Comparison of ENCODE assay signal across 13 cellular contexts in genomic region chr4:180909279-180909678, GRCh38.
DNase-seq lines count a peak whose midpoint lies in the region; ATAC-seq and TF ChIP-seq lines count a peak whose summit lies in the region.
"Had no signal": no experiment of that assay in that cellular context is flagged by ENCODE, and none has a peak within 500 bp of the region (broad histone marks: within the 10 kb centered on the region; RNA-seq: fewer than 3 reads in every experiment).

No MANE protein-coding gene starts in this region.

- H3K4me3 ChIP-seq in mammary epithelial cell (replicated peaks in 1 of 3; ENCODE audit: insufficient read depth in 1 of 3, low read depth in 2 of 3, low read length in 3 of 3) = no peak overlapping the region
- no peak overlapping the region for H3K4me3 ChIP-seq in osteoblast (ENCODE audit: insufficient read depth, low read length)
- H3K4me3 ChIP-seq: dorsolateral prefrontal cortex, upper lobe of left lung had no signal

- H3K9ac ChIP-seq in mammary epithelial cell (ENCODE audit: insufficient read depth, low read length) = no peak overlapping the region
- H3K9ac ChIP-seq: parathyroid adenoma had no signal

- peak; percentile 16 for DNase-seq in NCI-H1092 treated with DMSO at 0.1 percent for 48 hours (lab: John Stamatoyannopoulos, UW)
- no peak for DNase-seq in NCI-H1092 (lab: John Stamatoyannopoulos, UW)
- peak; percentile 40 for DNase-seq in mammary epithelial cell
- no peak for DNase-seq in osteoblast (ENCODE audit: insufficient read length, low spot score, missing footprints)
- no peak for DNase-seq in GF-D8 (lab: John Stamatoyannopoulos, UW)
- DNase-seq in NCI-H2029 treated with DMSO at 0.1 percent for 48 hours (lab: John Stamatoyannopoulos, UW) = no peak
- DNase-seq: dorsolateral prefrontal cortex, NCI-H446 treated with DMSO at 0.1 percent for 48 hours, T-helper 9 cell, upper lobe of left lung had no signal

- ATAC-seq in HG03354 (IDR thresholded peaks at IDR 0.05; ENCODE audit: poor library complexity, severe bottlenecking, unreplicated experiment) = no peak

- H3K9me3 ChIP-seq in mammary epithelial cell (replicated peaks; ENCODE audit: insufficient read depth, low read length) = no peaks in the 10 kb centered on the region
- no peaks in the 10 kb centered on the region for H3K9me3 ChIP-seq in osteoblast (ENCODE audit: low read depth, low read length)
- H3K9me3 ChIP-seq: upper lobe of left lung had no signal

- no peak for TF ChIP-seq EP300 in Ishikawa (IDR thresholded peaks at IDR 0.05; ENCODE audit: borderline replicate concordance)

- TF ChIP-seq CTCF in mammary epithelial cell (conservative IDR thresholded peaks at IDR 0.05 in 1 of 2, IDR thresholded peaks at IDR 0.05 in 1 of 2; ENCODE audit: extremely low read depth in 1 of 2, insufficient read depth in 1 of 2, low read depth in 1 of 2, low read length in 2 of 2) = peak; percentile 82 to 87
- TF ChIP-seq CTCF in osteoblast (IDR thresholded peaks at IDR 0.05; ENCODE audit: extremely low read depth, low read depth, low read length) = peak; percentile 45

- no peaks in the 10 kb centered on the region for H4K20me1 ChIP-seq in mammary epithelial cell (ENCODE audit: insufficient read depth, low read length)
- no peaks in the 10 kb centered on the region for H4K20me1 ChIP-seq in osteoblast (ENCODE audit: insufficient read depth, low read length)

- no peaks in the 10 kb centered on the region for H3K27me3 ChIP-seq in mammary epithelial cell (ENCODE audit: insufficient read depth, low read length)
- H3K27me3 ChIP-seq in osteoblast (ENCODE audit: insufficient read depth, low read length) = no peaks in the 10 kb centered on the region
- H3K27me3 ChIP-seq: dorsolateral prefrontal cortex, upper lobe of left lung had no signal

- no TSS peak for BruUV-seq in mammary epithelial cell (replicated peaks; lab: Mats Ljungman, UMichigan)

- H3K79me2 ChIP-seq in mammary epithelial cell (ENCODE audit: insufficient read depth, low read length) (no peaks in the 10 kb centered on the region), osteoblast (ENCODE audit: insufficient read depth, low read length) (no peaks in the 10 kb centered on the region)
- H3K79me2 ChIP-seq: parathyroid adenoma had no signal

- H3K4me2 ChIP-seq in mammary epithelial cell (ENCODE audit: insufficient read depth, low read depth, low read length) = no peak overlapping the region
- no peak overlapping the region for H3K4me2 ChIP-seq in osteoblast (ENCODE audit: insufficient read depth, low read length)

- H3K36me3 ChIP-seq in mammary epithelial cell (ENCODE audit: insufficient read depth, low read length) = no peaks in the 10 kb centered on the region
- no peaks in the 10 kb centered on the region for H3K36me3 ChIP-seq in osteoblast (ENCODE audit: insufficient read depth, low read length)
- H3K36me3 ChIP-seq: upper lobe of left lung had no signal

- peak; percentile 82 for TF ChIP-seq RAD21 in Ishikawa (IDR thresholded peaks at IDR 0.05; ENCODE audit: low read depth)

- CTCF ChIA-PET in mammary epithelial cell (lab: Charles Lee; ENCODE audit: low non-redundant PET) = no interaction called here

- in situ Hi-C loops in mammary epithelial cell (cut with MboI; ENCODE audit: low sequenced_read_pairs in 2 of 2) = loop anchor here in 1 of 2 donors (5.0 kb wide), 1 partner anchor 38 kb away; no protein-coding TSS in a partner anchor

- dilution Hi-C loops in mammary epithelial cell (cut with HindIII; ENCODE audit: low sequenced_read_pairs) = no loop called here

- WGBS in mammary epithelial cell (ENCODE audit: low coverage, missing lambda C conversion rate) = 56% methylated on average over 1 of the region's 1 CpG

- no peak overlapping the region for H3K27ac ChIP-seq in mammary epithelial cell (ENCODE audit: insufficient read depth, low read depth, low read length)
- no peak overlapping the region for H3K27ac ChIP-seq in osteoblast (ENCODE audit: low read depth, low read length)
- H3K27ac ChIP-seq: dorsolateral prefrontal cortex, parathyroid adenoma, upper lobe of left lung had no signal

- H3K4me1 ChIP-seq in mammary epithelial cell (ENCODE audit: insufficient read depth, low read length) (peaks cover 9% of the 10 kb centered on the region), osteoblast (ENCODE audit: insufficient read depth, low read length) (no peaks in the 10 kb centered on the region)
- H3K4me1 ChIP-seq: parathyroid adenoma, upper lobe of left lung had no signal

- H2AFZ ChIP-seq in mammary epithelial cell (ENCODE audit: low read depth, low read length) = no peak overlapping the region
- no peak overlapping the region for H2AFZ ChIP-seq in osteoblast (ENCODE audit: low read length)
- H2AFZ ChIP-seq: parathyroid adenoma had no signal

- intact Hi-C loops in mammary epithelial cell (cut with micrococcal nuclease) = loop anchor here (1.0 to 5.0 kb wide), 4 partner anchors 38 to 244 kb away; no protein-coding TSS in a partner anchor

TF ChIP-seq in Ishikawa, 13 proteins besides CTCF, POLR2A, EP300 and RAD21:
- TF ChIP-seq FOXM1 (IDR thresholded peaks at IDR 0.05; ENCODE audit: borderline replicate concordance, low read depth) = no peak
- TF ChIP-seq YY1 (IDR thresholded peaks at IDR 0.05; ENCODE audit: low read depth) = no peak

Comparison
In these comparisons a context has a peak if more than half of its experiments do, and no peak if none do; other contexts are left out.
1. DNase-seq: peak in NCI-H1092 treated with DMSO at 0.1 percent for 48 hours (single experiment) and mammary epithelial cell (single experiment); none in NCI-H1092 (single experiment), osteoblast (single experiment), GF-D8 (single experiment) and NCI-H2029 treated with DMSO at 0.1 percent for 48 hours (single experiment).